In the genomic region with DNA sequence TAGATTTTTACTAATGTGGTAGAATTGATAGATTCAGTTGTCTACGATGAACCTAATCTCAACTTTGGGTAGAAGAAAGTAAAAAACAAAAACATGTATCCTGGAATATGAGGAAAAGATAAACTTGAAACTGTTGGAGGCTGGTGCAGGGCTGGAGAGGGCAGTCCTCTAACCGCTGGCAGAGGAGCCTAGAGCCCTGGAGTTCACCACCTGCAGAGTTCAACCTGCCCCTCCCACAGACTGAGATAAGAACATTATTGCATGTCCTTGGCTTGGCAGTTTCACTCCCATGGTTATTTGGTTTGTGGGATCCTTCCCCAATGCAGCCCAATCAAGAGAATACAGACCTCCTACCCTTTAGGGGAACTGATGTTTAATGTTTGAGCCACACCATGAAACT, we compare ENCODE assay signal across 29 cellular contexts. TPM values are rescaled to one million over a fixed set of nuclear protein-coding genes. Genes with fewer than 3 reads are reported as not detected.
DNase-seq lines count a peak whose midpoint lies in the region; ATAC-seq and TF ChIP-seq lines count a peak whose summit lies in the region.
"Had no signal": no experiment of that assay in that cellular context is flagged by ENCODE, and none has a peak within 500 bp of the region (broad histone marks: within the 10 kb centered on the region; RNA-seq: fewer than 3 reads in every experiment).

No MANE protein-coding gene starts in this region.

- no peak for ATAC-seq in natural killer cell treated with Interleukin-12 subunit alpha and Interleukin-12 subunit beta and Interleukin-15 and Interleukin-18, amount 100 ng/mL, for 72 hours
- no peak for ATAC-seq in natural killer cell
- no peak for ATAC-seq in HG03196 (IDR thresholded peaks at IDR 0.05; ENCODE audit: unreplicated experiment)
- ATAC-seq: activated CD4-positive, alpha-beta T cell treated with anti-CD3 and anti-CD28 coated beads for 36 hours; activated CD8-positive, alpha-beta T cell treated with anti-CD3 and anti-CD28 coated beads, Interleukin-2, amount 10 ng/mL, durations not matched to agents 7 days and 5 days; SK-N-SH treated with all-trans-retinoic acid at 6 μM for 48 hours had no signal

- H3K4me2 ChIP-seq in mesenchymal stem cell (ENCODE audit: low read length, poor library complexity, severe bottlenecking), result no peak overlapping the region

- no peaks in the 10 kb centered on the region for H3K79me1 ChIP-seq in mesenchymal stem cell (replicated peaks; ENCODE audit: low read length, poor library complexity, severe bottlenecking)

- WGBS in mesenchymal stem cell, result 55% methylated on average over 2 of the region's 2 CpGs

- H3K27me3 Mint-ChIP-seq in natural killer cell treated with Interleukin-12 subunit alpha and Interleukin-12 subunit beta and Interleukin-15 and Interleukin-18, amount 100 ng/mL, for 72 hours, result peaks cover 0 to 2% of the 10 kb centered on the region in 2 donors
- peaks cover 0 to 4% of the 10 kb centered on the region in 2 donors for H3K27me3 Mint-ChIP-seq in natural killer cell (ENCODE audit: low read depth in 2 of 2)
- H3K27me3 Mint-ChIP-seq in dendritic cell treated with granulocyte-macrophage colony-stimulating factor and Interleukin-4, amounts not matched to agents 40 ng/mL and 50 ng/mL, for 4 days, result peaks cover 3% of the 10 kb centered on the region
- H3K27me3 Mint-ChIP-seq: central memory CD8-positive, alpha-beta T cell had no signal

- H3K27ac ChIP-seq in mesenchymal stem cell (ENCODE audit: low read length, poor library complexity, severe bottlenecking), result no peak overlapping the region
- H3K27ac ChIP-seq: 22Rv1, epithelial cell of prostate, neutrophil had no signal

- no peak overlapping the region for H2AFZ ChIP-seq in mesenchymal stem cell (ENCODE audit: low read depth, low read length)

- H3K36me3 ChIP-seq in mesenchymal stem cell (ENCODE audit: control insufficient read depth in 1 of 2, insufficient read depth in 2 of 2, low read depth in 1 of 2, low read length in 2 of 2), result no peaks in the 10 kb centered on the region
- H3K36me3 ChIP-seq: neutrophil had no signal

- H3K23ac ChIP-seq in mesenchymal stem cell (ENCODE audit: low read length in 2 of 2), result no peak overlapping the region

- H2BK5ac ChIP-seq in mesenchymal stem cell (ENCODE audit: low read depth, low read length, poor library complexity, severe bottlenecking), result no peak overlapping the region

- peaks cover 6% of the 10 kb centered on the region for H3K4me1 ChIP-seq in mesenchymal stem cell (ENCODE audit: control insufficient read depth, insufficient read depth, low read depth, low read length)
- H3K4me1 ChIP-seq: testis had no signal

- H3K14ac ChIP-seq in mesenchymal stem cell (ENCODE audit: low read length in 2 of 2), result no peak overlapping the region

- peak overlapping the region; percentile 26 for H3K4me3 Mint-ChIP-seq in natural killer cell treated with Interleukin-12 subunit alpha and Interleukin-12 subunit beta and Interleukin-15 and Interleukin-18, amount 100 ng/mL, for 72 hours
- H3K4me3 Mint-ChIP-seq in natural killer cell, result no peak overlapping the region
- H3K4me3 Mint-ChIP-seq in dendritic cell treated with granulocyte-macrophage colony-stimulating factor and Interleukin-4, amounts not matched to agents 40 ng/mL and 50 ng/mL, for 4 days, result peak overlapping the region; percentile 2
- H3K4me3 Mint-ChIP-seq: central memory CD8-positive, alpha-beta T cell had no signal

- no peaks in the 10 kb centered on the region for H3K9me3 ChIP-seq in mesenchymal stem cell (ENCODE audit: control insufficient read depth, low read length)
- H3K9me3 ChIP-seq: neutrophil, testis had no signal

- H3K4ac ChIP-seq in mesenchymal stem cell (ENCODE audit: low read depth in 1 of 2, low read length in 2 of 2), result no peak overlapping the region

- TF ChIP-seq CTCF in natural killer cell (IDR thresholded peaks at IDR 0.05), result no peak
- TF ChIP-seq CTCF in GM10266 (IDR thresholded peaks at IDR 0.05; ENCODE audit: control insufficient read depth, insufficient read depth, low read depth, missing control alignments), result no peak

- H3K9me3 Mint-ChIP-seq in natural killer cell treated with Interleukin-12 subunit alpha and Interleukin-12 subunit beta and Interleukin-15 and Interleukin-18, amount 100 ng/mL, for 72 hours, result no peaks in the 10 kb centered on the region
- no peaks in the 10 kb centered on the region for H3K9me3 Mint-ChIP-seq in natural killer cell
- H3K9me3 Mint-ChIP-seq in dendritic cell treated with granulocyte-macrophage colony-stimulating factor and Interleukin-4, amounts not matched to agents 40 ng/mL and 50 ng/mL, for 4 days, result no peaks in the 10 kb centered on the region
- H3K9me3 Mint-ChIP-seq: activated naive CD8-positive, alpha-beta T cell treated with anti-CD3 and anti-CD28 coated beads for 36 hours; central memory CD8-positive, alpha-beta T cell; HFFc6 had no signal

- peak overlapping the region; percentile 50 for H4K91ac ChIP-seq in mesenchymal stem cell (ENCODE audit: low read length)

- H3K18ac ChIP-seq in mesenchymal stem cell (ENCODE audit: low read depth in 1 of 2, low read length in 2 of 2), result no peak overlapping the region

- no peaks in the 10 kb centered on the region for H3K27me3 ChIP-seq in mesenchymal stem cell (ENCODE audit: control insufficient read depth in 1 of 2, insufficient read depth in 1 of 2, low read length in 2 of 2)
- H3K27me3 ChIP-seq: testis had no signal

- no peak overlapping the region for H3K27ac Mint-ChIP-seq in natural killer cell treated with Interleukin-12 subunit alpha and Interleukin-12 subunit beta and Interleukin-15 and Interleukin-18, amount 100 ng/mL, for 72 hours
- no peak overlapping the region for H3K27ac Mint-ChIP-seq in natural killer cell
- no peak overlapping the region for H3K27ac Mint-ChIP-seq in dendritic cell treated with granulocyte-macrophage colony-stimulating factor and Interleukin-4, amounts not matched to agents 40 ng/mL and 50 ng/mL, for 4 days
- H3K27ac Mint-ChIP-seq: activated CD4-positive, alpha-beta T cell treated with anti-CD3 and anti-CD28 coated beads for 36 hours; activated CD8-positive, alpha-beta T cell treated with anti-CD3 and anti-CD28 coated beads, Interleukin-2, amount 10 ng/mL, durations not matched to agents 7 days and 5 days; activated naive CD8-positive, alpha-beta T cell treated with anti-CD3 and anti-CD28 coated beads for 36 hours; HFFc6; progenitor cell of endocrine pancreas had no signal

- H3K36me3 Mint-ChIP-seq in natural killer cell treated with Interleukin-12 subunit alpha and Interleukin-12 subunit beta and Interleukin-15 and Interleukin-18, amount 100 ng/mL, for 72 hours, result peaks cover 5% of the 10 kb centered on the region
- H3K36me3 Mint-ChIP-seq in natural killer cell, result no peaks in the 10 kb centered on the region
- peaks cover 7% of the 10 kb centered on the region for H3K36me3 Mint-ChIP-seq in dendritic cell treated with granulocyte-macrophage colony-stimulating factor and Interleukin-4, amounts not matched to agents 40 ng/mL and 50 ng/mL, for 4 days (ENCODE audit: low read depth)
- H3K36me3 Mint-ChIP-seq: activated naive CD8-positive, alpha-beta T cell treated with anti-CD3 and anti-CD28 coated beads for 36 hours had no signal

- intact Hi-C loops in natural killer cell (cut with micrococcal nuclease), result no loop called here
- intact Hi-C loops in dendritic cell treated with granulocyte-macrophage colony-stimulating factor and Interleukin-4, amounts not matched to agents 40 ng/mL and 50 ng/mL, for 4 days (cut with micrococcal nuclease), result no loop called here

- H2BK15ac ChIP-seq in mesenchymal stem cell (ENCODE audit: low read depth, poor library complexity, severe bottlenecking), result no peak overlapping the region

- H3K9ac ChIP-seq in mesenchymal stem cell (ENCODE audit: low read length), result no peak overlapping the region

- peaks cover 4 to 18% of the 10 kb centered on the region in 2 donors for H3K4me1 Mint-ChIP-seq in natural killer cell treated with Interleukin-12 subunit alpha and Interleukin-12 subunit beta and Interleukin-15 and Interleukin-18, amount 100 ng/mL, for 72 hours (ENCODE audit: low read depth in 2 of 2)
- H3K4me1 Mint-ChIP-seq in natural killer cell, result no peaks in the 10 kb centered on the region
- H3K4me1 Mint-ChIP-seq in dendritic cell treated with granulocyte-macrophage colony-stimulating factor and Interleukin-4, amounts not matched to agents 40 ng/mL and 50 ng/mL, for 4 days (ENCODE audit: low read depth), result peaks cover 13% of the 10 kb centered on the region
- H3K4me1 Mint-ChIP-seq: central memory CD8-positive, alpha-beta T cell had no signal

- no peak overlapping the region for H2AK5ac ChIP-seq in mesenchymal stem cell (ENCODE audit: low read length, severe bottlenecking)

- no peak overlapping the region for H2BK120ac ChIP-seq in mesenchymal stem cell (ENCODE audit: low read depth, low read length)

- H4K8ac ChIP-seq in mesenchymal stem cell (ENCODE audit: low read length), result no peak overlapping the region

- no peak overlapping the region for H3K4me3 ChIP-seq in mesenchymal stem cell (ENCODE audit: insufficient read depth in 1 of 2, low read depth in 1 of 2, low read length in 2 of 2)
- H3K4me3 ChIP-seq: lung had no signal

- no peak for DNase-seq in natural killer cell treated with Interleukin-12 subunit alpha and Interleukin-12 subunit beta and Interleukin-15 and Interleukin-18, amount 100 ng/mL, for 72 hours (ENCODE audit: low spot score)
- DNase-seq in natural killer cell (no peak), mesenchymal stem cell (no peak), anterior cingulate cortex (lab: John Stamatoyannopoulos, UW) (no peak), GM10266 (ENCODE audit: extremely low spot score) (no peak)
- no peak for DNase-seq in effector CD8-positive, alpha-beta T cell (lab: John Stamatoyannopoulos, UW)
- DNase-seq: activated CD4-positive, alpha-beta T cell treated with anti-CD3 and anti-CD28 coated beads for 36 hours; activated CD8-positive, alpha-beta T cell treated with anti-CD3 and anti-CD28 coated beads, Interleukin-2, amount 10 ng/mL, durations not matched to agents 7 days and 5 days; activated effector memory CD4-positive, alpha-beta T cell treated with Interleukin-2 at 50 U/mL for 16 hours; activated naive CD8-positive, alpha-beta T cell treated with anti-CD3 and anti-CD28 coated beads for 36 hours; Calu3; HFFc6; Kasumi-1; kidney; NCI-H1092; NCI-H187 treated with DMSO at 0.1 percent for 48 hours; NCI-H2227 treated with DMSO at 0.1 percent for 48 hours; stimulated activated naive CD4-positive, alpha-beta T cell treated with Interleukin-2 at 50 U/mL for 16 hours; T-helper 2 cell; testis had no signal

- H2BK12ac ChIP-seq in mesenchymal stem cell (ENCODE audit: low read length in 2 of 2), result no peak overlapping the region

RNA-seq across cellular contexts. Expression of gene GATM, which starts 53.2 kb away (rescaled TPM):
- total RNA-seq in natural killer cell treated with Interleukin-12 subunit alpha and Interleukin-12 subunit beta and Interleukin-15 and Interleukin-18, amount 100 ng/mL, for 72 hours, result 1 to 10 TPM; 1.4 to 1.6 TPM
- 1 to 10 TPM; 1.3 to 2.1 (median 2.0) TPM for total RNA-seq in natural killer cell
- 0.10 TPM for polyA plus RNA-seq in mesenchymal stem cell (2013, experiment 1 of 2)
- 0.12 TPM for polyA plus RNA-seq in mesenchymal stem cell (2013, experiment 2 of 2)
